In the genomic region with DNA sequence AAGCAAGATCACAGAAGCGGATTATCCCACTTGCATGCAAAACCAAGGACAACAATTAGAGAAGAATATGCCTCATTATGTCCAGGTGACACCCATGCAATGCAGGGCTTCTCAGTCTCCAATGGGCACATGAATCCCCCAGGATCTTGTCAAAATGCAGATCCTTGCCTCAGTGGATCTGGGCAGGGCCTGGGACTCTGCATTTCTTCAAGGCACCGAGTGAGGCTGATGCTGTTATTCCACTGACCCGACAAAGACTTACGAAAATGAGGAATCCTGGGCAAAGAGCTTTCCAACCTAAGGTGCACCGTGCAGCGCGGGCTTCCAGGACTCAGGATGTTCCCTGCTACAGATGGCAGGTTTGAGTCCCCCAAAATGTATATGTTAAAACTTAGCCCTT, we compare ENCODE assay signal across 24 cellular contexts.
"Had no signal": no experiment of that assay in that cellular context is flagged by ENCODE, and none has a peak within 500 bp of the region (broad histone marks: within the 10 kb centered on the region; RNA-seq: fewer than 3 reads in every experiment).

No MANE protein-coding gene starts in this region.

- H3K4me3 Mint-ChIP-seq: activated naive CD4-positive, alpha-beta T cell treated with anti-CD3 and anti-CD28 coated beads, Interleukin-2, amount 10 ng/mL, durations not matched to agents 7 days and 5 days; activated naive CD8-positive, alpha-beta T cell; activated naive CD8-positive, alpha-beta T cell treated with anti-CD3 and anti-CD28 coated beads, Interleukin-2, amount 50 U/mL, for 24 hours; brain; WTC11 had no signal

- H3K36me3 Mint-ChIP-seq: brain, WTC11 had no signal

- ATAC-seq: activated CD4-positive, CD25-positive, alpha-beta regulatory T cell treated with anti-CD3 and anti-CD28 coated beads, Interleukin-2, amount 50 U/mL, for 24 hours; activated naive CD8-positive, alpha-beta T cell treated with anti-CD3 and anti-CD28 coated beads, Interleukin-2, amount 50 U/mL, for 24 hours; K562; Panc1; WTC11 had no signal

- H3K27ac Mint-ChIP-seq: activated naive CD4-positive, alpha-beta T cell treated with anti-CD3 and anti-CD28 coated beads, Interleukin-2, amount 10 ng/mL, durations not matched to agents 7 days and 5 days; activated naive CD8-positive, alpha-beta T cell; activated naive CD8-positive, alpha-beta T cell treated with anti-CD3 and anti-CD28 coated beads, Interleukin-2, amount 50 U/mL, for 24 hours; WTC11 had no signal

- DNase-seq: activated CD4-positive, alpha-beta T cell treated with anti-CD3 and anti-CD28 coated beads for 4 hours; activated CD4-positive, alpha-beta T cell treated with anti-CD3 and anti-CD28 coated beads, Interleukin-2, amount 50 U/mL, for 48 hours; activated effector memory CD4-positive, alpha-beta T cell treated with Interleukin-2 at 50 U/mL for 16 hours; activated naive CD4-positive, alpha-beta T cell treated with anti-CD3 and anti-CD28 coated beads, Interleukin-2, amount 10 ng/mL, durations not matched to agents 7 days and 5 days; activated naive CD8-positive, alpha-beta T cell treated with anti-CD3 and anti-CD28 coated beads, Interleukin-2, amount 50 U/mL, for 24 hours; activated T-cell treated with anti-CD3 and anti-CD28 coated beads, Interleukin-2, amount 50 U/mL, for 48 hours; anterior cingulate cortex; NCI-H1105; NCI-H1417 treated with DMSO at 0.1 percent for 48 hours; NCI-H187 treated with DMSO at 0.1 percent for 48 hours; NCI-H2171 treated with DMSO at 0.1 percent for 48 hours; NCI-H2227 treated with DMSO at 0.1 percent for 48 hours; NCI-H446; SHP77; T1000 had no signal

- H3K4me3 ChIP-seq: K562, SJCRH30, SK-N-MC had no signal

- H3K27me3 Mint-ChIP-seq: activated naive CD4-positive, alpha-beta T cell treated with anti-CD3 and anti-CD28 coated beads, Interleukin-2, amount 10 ng/mL, durations not matched to agents 7 days and 5 days; activated naive CD8-positive, alpha-beta T cell; activated naive CD8-positive, alpha-beta T cell treated with anti-CD3 and anti-CD28 coated beads, Interleukin-2, amount 50 U/mL, for 24 hours had no signal

- H3K27ac ChIP-seq: SJCRH30, SK-N-MC had no signal

- H3K9me3 Mint-ChIP-seq: activated naive CD4-positive, alpha-beta T cell treated with anti-CD3 and anti-CD28 coated beads, Interleukin-2, amount 10 ng/mL, durations not matched to agents 7 days and 5 days; activated naive CD8-positive, alpha-beta T cell treated with anti-CD3 and anti-CD28 coated beads, Interleukin-2, amount 50 U/mL, for 24 hours had no signal

- FAIRE-seq: bronchial epithelial cell, K562 had no signal
